ENCODE assay signal across 9 cellular contexts in genomic region chr7:127900735-127901685, GRCh38.
DNase-seq lines count a peak whose midpoint lies in the region; ATAC-seq and TF ChIP-seq lines count a peak whose summit lies in the region.
"Had no signal": no experiment of that assay in that cellular context is flagged by ENCODE, and none has a peak within 500 bp of the region (broad histone marks: within the 10 kb centered on the region; RNA-seq: fewer than 3 reads in every experiment).

No MANE protein-coding gene starts in this region.

- no peaks in the 10 kb centered on the region for H3K9me3 ChIP-seq in colonic mucosa

- H3K27me3 Mint-ChIP-seq in dendritic cell treated with granulocyte-macrophage colony-stimulating factor and Interleukin-4, amounts not matched to agents 40 ng/mL and 50 ng/mL, for 4 days: no peaks in the 10 kb centered on the region

- H3K4me1 Mint-ChIP-seq in dendritic cell treated with granulocyte-macrophage colony-stimulating factor and Interleukin-4, amounts not matched to agents 40 ng/mL and 50 ng/mL, for 4 days (ENCODE audit: low read depth): peaks cover 49% of the 10 kb centered on the region

- H3K36me3 Mint-ChIP-seq in dendritic cell treated with granulocyte-macrophage colony-stimulating factor and Interleukin-4, amounts not matched to agents 40 ng/mL and 50 ng/mL, for 4 days (ENCODE audit: low read depth): peaks cover 26% of the 10 kb centered on the region

- H3K9me3 Mint-ChIP-seq in dendritic cell treated with granulocyte-macrophage colony-stimulating factor and Interleukin-4, amounts not matched to agents 40 ng/mL and 50 ng/mL, for 4 days: no peaks in the 10 kb centered on the region

- H3K4me1 ChIP-seq in colonic mucosa: no peaks in the 10 kb centered on the region

- H3K4me3 Mint-ChIP-seq in dendritic cell treated with granulocyte-macrophage colony-stimulating factor and Interleukin-4, amounts not matched to agents 40 ng/mL and 50 ng/mL, for 4 days: no peak overlapping the region

- H3K9ac ChIP-seq in colonic mucosa (ENCODE audit: low read depth in 2 of 2, low read length in 2 of 2): no peak overlapping the region

- H3K27ac ChIP-seq in colonic mucosa: no peak overlapping the region

- peak overlapping the region; percentile 33 for H3K27ac Mint-ChIP-seq in dendritic cell treated with granulocyte-macrophage colony-stimulating factor and Interleukin-4, amounts not matched to agents 40 ng/mL and 50 ng/mL, for 4 days

- intact Hi-C loops in dendritic cell treated with granulocyte-macrophage colony-stimulating factor and Interleukin-4, amounts not matched to agents 40 ng/mL and 50 ng/mL, for 4 days (cut with micrococcal nuclease): no loop called here
- intact Hi-C loops in colonic mucosa (cut with DNase I): no loop called here

- peak; percentile 55 for ATAC-seq in GM19455 (IDR thresholded peaks at IDR 0.05; ENCODE audit: unreplicated experiment)
- peak; percentile 39 for ATAC-seq in HG03520 (IDR thresholded peaks at IDR 0.05; ENCODE audit: unreplicated experiment)
- ATAC-seq in GM21737 (IDR thresholded peaks at IDR 0.05; ENCODE audit: unreplicated experiment): no peak
- no peak for ATAC-seq in HG03175 (IDR thresholded peaks at IDR 0.05; ENCODE audit: unreplicated experiment)

- no peaks in the 10 kb centered on the region for H3K36me3 ChIP-seq in colonic mucosa

- DNase-seq in pons (ENCODE audit: low spot score) (peak; percentile 45), colonic mucosa (no peak)
- DNase-seq: effector CD4-positive, alpha-beta T cell; NCI-H1694 treated with DMSO at 0.1 percent for 48 hours had no signal

- no peak for TF ChIP-seq CTCF in colonic mucosa (IDR thresholded peaks at IDR 0.05)

- no peak overlapping the region for H3K4me3 ChIP-seq in colonic mucosa

- H3K27me3 ChIP-seq in colonic mucosa: no peaks in the 10 kb centered on the region

Comparison
In these comparisons a context has a peak if more than half of its experiments do, and no peak if none do; other contexts are left out.
1. ATAC-seq: peak in GM19455 (single experiment) and HG03520 (single experiment); none in GM21737 (single experiment) and HG03175 (single experiment).